Comparison of ENCODE assay signal across 8 cellular contexts in the genomic region with DNA sequence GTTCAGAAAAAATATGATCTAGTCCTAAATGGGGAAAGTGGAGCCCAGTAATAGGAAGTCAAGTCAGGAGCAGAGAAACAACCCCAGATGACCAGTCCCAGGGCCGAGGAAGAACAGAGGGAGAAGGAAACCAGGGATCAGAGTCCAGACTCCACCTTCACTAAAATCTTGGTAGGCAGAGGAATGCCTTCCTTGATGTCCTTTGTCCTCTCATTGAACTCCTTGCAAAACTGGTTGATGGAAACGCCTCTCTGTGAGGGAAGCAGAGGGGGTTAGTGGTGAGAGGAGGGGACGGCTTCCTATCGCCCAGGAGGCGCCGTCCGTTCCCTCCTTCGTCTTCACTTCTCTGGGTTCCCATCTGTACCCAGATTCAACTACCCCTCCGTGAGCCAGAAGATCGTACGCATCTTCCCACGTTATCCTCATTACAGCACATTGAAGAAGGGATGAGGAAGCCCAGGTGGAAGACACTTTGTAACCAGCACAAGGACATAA. TPM values are rescaled to one million over a fixed set of nuclear protein-coding genes. Genes with fewer than 3 reads are reported as not detected.
A peak's percentile ranks its signal among the peaks of the same experiment; 100 is the strongest.
DNase-seq lines count a peak whose midpoint lies in the region; ATAC-seq and TF ChIP-seq lines count a peak whose summit lies in the region.

No MANE protein-coding gene starts in this region.

- peak overlapping the region; percentile 69 for H3K9ac ChIP-seq in mesendoderm (ENCODE audit: low read length)

- peaks cover 20% of the 10 kb centered on the region for H3K4me1 Mint-ChIP-seq in stimulated activated naive CD8-positive, alpha-beta T cell treated with anti-CD3 and anti-CD28 coated beads, Interleukin-15, Interleukin-2, amounts not matched to agents 100 ng/mL and 50 ng/mL, for 24 hours (ENCODE audit: low read depth)

- no peak overlapping the region for H3K23ac ChIP-seq in mesendoderm (ENCODE audit: low read length)

- H3K27ac ChIP-seq in body of pancreas (peak overlapping the region in 3 of 4 donors; percentile 81 to 83 (median 82)), mesendoderm (ENCODE audit: low read depth, low read length) (no peak overlapping the region)

- H3K4me3 ChIP-seq in body of pancreas (peak overlapping the region; percentile 81 to 89), mesendoderm (ENCODE audit: low read length) (peak overlapping the region; percentile 98)

- H3K27me3 ChIP-seq in body of pancreas (no peaks in the 10 kb centered on the region), mesendoderm (ENCODE audit: insufficient read depth, low read length, poor library complexity) (no peaks in the 10 kb centered on the region)

- H2BK15ac ChIP-seq in mesendoderm (replicated peaks; ENCODE audit: low read depth): no peak overlapping the region

- 1 to 7% methylated on average over 11 to 12 of the region's 12 CpGs for WGBS in body of pancreas, 2 donors
- no CpG with 5 or more reads among the region's 12 CpGs for WGBS in mesendoderm (ENCODE audit: extremely low coverage, insufficient coverage, low lambda C conversion rate)

- peaks cover 3% of the 10 kb centered on the region for H3K9me3 Mint-ChIP-seq in stimulated activated naive CD8-positive, alpha-beta T cell treated with anti-CD3 and anti-CD28 coated beads, Interleukin-15, Interleukin-2, amounts not matched to agents 100 ng/mL and 50 ng/mL, for 24 hours

- H3K4me2 ChIP-seq in mesendoderm (ENCODE audit: low read length): peak overlapping the region; percentile 47

- peaks cover 6% of the 10 kb centered on the region for H3K79me2 ChIP-seq in mesendoderm (ENCODE audit: control insufficient read depth, insufficient read depth, low read length)

- peak overlapping the region; percentile 98 for H3K4me3 Mint-ChIP-seq in stimulated activated naive CD8-positive, alpha-beta T cell treated with anti-CD3 and anti-CD28 coated beads, Interleukin-15, Interleukin-2, amounts not matched to agents 100 ng/mL and 50 ng/mL, for 24 hours

- peak overlapping the region; percentile 98 for H3K27ac Mint-ChIP-seq in stimulated activated naive CD8-positive, alpha-beta T cell treated with anti-CD3 and anti-CD28 coated beads, Interleukin-15, Interleukin-2, amounts not matched to agents 100 ng/mL and 50 ng/mL, for 24 hours

- H3K9me3 ChIP-seq in body of pancreas: no peaks in the 10 kb centered on the region

- no peak for DNase-seq in stimulated activated naive CD8-positive, alpha-beta T cell treated with anti-CD3 and anti-CD28 coated beads, Interleukin-15, Interleukin-2, amounts not matched to agents 100 U/mL and 50 U/mL, for 24 hours
- DNase-seq in body of pancreas (no peak), mesendoderm (peak; percentile 25), kidney glomerular epithelial cell (lab: John Stamatoyannopoulos, UW) (no peak), mesenteric fat pad (ENCODE audit: low spot score) (no peak), NCI-H1694 treated with DMSO at 0.1 percent for 48 hours (lab: John Stamatoyannopoulos, UW) (no peak), hippocampal formation (lab: John Stamatoyannopoulos, UW) (no peak)

- no peak for TF ChIP-seq CTCF in body of pancreas (IDR thresholded peaks at IDR 0.05)

- H2BK5ac ChIP-seq in mesendoderm (ENCODE audit: low read length): no peak overlapping the region

- H3K56ac ChIP-seq in mesendoderm (ENCODE audit: low read length): peak overlapping the region; percentile 91

- H3K27me3 Mint-ChIP-seq in stimulated activated naive CD8-positive, alpha-beta T cell treated with anti-CD3 and anti-CD28 coated beads, Interleukin-15, Interleukin-2, amounts not matched to agents 100 ng/mL and 50 ng/mL, for 24 hours: no peaks in the 10 kb centered on the region

- no peak for ATAC-seq in stimulated activated naive CD8-positive, alpha-beta T cell treated with anti-CD3 and anti-CD28 coated beads, Interleukin-15, Interleukin-2, amounts not matched to agents 100 U/mL and 50 U/mL, for 24 hours
- no peak for ATAC-seq in body of pancreas

- no peak overlapping the region for H4K8ac ChIP-seq in mesendoderm (ENCODE audit: low read depth, low read length)

- TF ChIP-seq POLR2A in body of pancreas (IDR thresholded peaks at IDR 0.05): no peak

- peaks cover 23% of the 10 kb centered on the region for H3K36me3 Mint-ChIP-seq in stimulated activated naive CD8-positive, alpha-beta T cell treated with anti-CD3 and anti-CD28 coated beads, Interleukin-15, Interleukin-2, amounts not matched to agents 100 ng/mL and 50 ng/mL, for 24 hours (ENCODE audit: low read depth)

- peak overlapping the region; percentile 5 for H2AK5ac ChIP-seq in mesendoderm (ENCODE audit: low read length)

- H3K4me1 ChIP-seq in body of pancreas (peaks cover 9% of the 10 kb centered on the region), mesendoderm (ENCODE audit: control insufficient read depth, low read depth, low read length) (no peaks in the 10 kb centered on the region)

- intact Hi-C loops in body of pancreas (cut with DNase I): no loop called here

- H2BK120ac ChIP-seq in mesendoderm (ENCODE audit: low read depth, low read length): no peak overlapping the region

- no peak overlapping the region for H4K5ac ChIP-seq in mesendoderm (ENCODE audit: low read length)

- H3K79me1 ChIP-seq in mesendoderm (ENCODE audit: low read length): peaks cover 4% of the 10 kb centered on the region

- H3K36me3 ChIP-seq in body of pancreas (replicated peaks in 1 of 2; ENCODE audit: insufficient read depth in 1 of 2, low read depth in 2 of 2): peaks cover 0 to 6% of the 10 kb centered on the region in 2 donors
- H3K36me3 ChIP-seq in mesendoderm (ENCODE audit: control insufficient read depth, insufficient read depth, low read length): peaks cover 9% of the 10 kb centered on the region

- no peak overlapping the region for H3K4ac ChIP-seq in mesendoderm (ENCODE audit: low read depth, low read length)

- no peak overlapping the region for H3K18ac ChIP-seq in mesendoderm (ENCODE audit: low read length)

RNA-seq across cellular contexts. Expression of gene MRPL11, which starts 0.6 kb away (rescaled TPM):
- 10 to 100 TPM; 20.8 to 22.1 TPM for total RNA-seq in body of pancreas
- polyA plus RNA-seq in mesendoderm (2013, experiment 1 of 2): 214 TPM
- 214 TPM for polyA plus RNA-seq in mesendoderm (2013, experiment 2 of 2)
- total RNA-seq in mesenteric fat pad: 32.2 TPM

RNA-seq across cellular contexts. Expression of gene NPAS4, which starts 17.2 kb away (rescaled TPM):
- total RNA-seq in body of pancreas: not detected
- polyA plus RNA-seq in mesendoderm (2013, experiment 1 of 2): 0.51 TPM
- 0.32 TPM for polyA plus RNA-seq in mesendoderm (2013, experiment 2 of 2)
- total RNA-seq in mesenteric fat pad: not detected

RNA-seq across cellular contexts. Expression of gene PELI3, which starts 28.6 kb away (rescaled TPM):
- total RNA-seq in body of pancreas (10 to 100 TPM in 1 of 2 donors, 1 to 10 TPM in 1; 7.6 to 10.9 TPM), mesenteric fat pad (11.6 TPM)
- 3.1 TPM for polyA plus RNA-seq in mesendoderm (2013, experiment 1 of 2)
- polyA plus RNA-seq in mesendoderm (2013, experiment 2 of 2): 3.4 TPM

RNA-seq across cellular contexts. Expression of gene DPP3, which starts 42.2 kb away (rescaled TPM):
- total RNA-seq in body of pancreas: 10 to 100 TPM; 15.8 to 52.4 TPM
- polyA plus RNA-seq in mesendoderm (2013, experiment 1 of 2): 37.0 TPM
- polyA plus RNA-seq in mesendoderm (2013, experiment 2 of 2): 37.5 TPM
- total RNA-seq in mesenteric fat pad: 26.5 TPM
